28 cellular contexts compared by ENCODE assay signal in the genomic region with DNA sequence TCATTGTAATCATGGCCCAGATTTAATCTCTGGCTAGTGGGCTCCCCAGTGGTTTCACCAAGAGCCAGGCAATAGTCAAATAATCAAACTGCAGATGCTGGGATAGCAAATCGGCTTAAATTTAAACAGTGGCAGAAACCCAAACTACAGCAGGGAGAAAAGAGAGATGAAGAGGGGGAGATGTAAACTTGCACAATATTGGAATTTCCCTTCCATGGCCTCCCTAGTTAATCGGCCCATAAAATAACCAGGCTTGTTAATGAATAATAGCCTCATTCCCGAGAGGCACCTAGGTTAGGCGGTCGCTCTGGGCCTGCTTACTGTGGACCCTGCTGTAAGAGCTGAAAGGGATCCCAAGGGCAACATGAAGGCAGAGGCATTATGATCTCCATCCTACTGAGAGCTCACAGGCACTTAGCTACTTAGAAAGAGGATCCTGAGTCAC.
DNase-seq lines count a peak whose midpoint lies in the region; ATAC-seq and TF ChIP-seq lines count a peak whose summit lies in the region.
"Had no signal": no experiment of that assay in that cellular context is flagged by ENCODE, and none has a peak within 500 bp of the region (broad histone marks: within the 10 kb centered on the region; RNA-seq: fewer than 3 reads in every experiment).

No MANE protein-coding gene starts in this region.

- ATAC-seq in Panc1 = no peak
- ATAC-seq in GM19324 (IDR thresholded peaks at IDR 0.05; ENCODE audit: low FRiP score, unreplicated experiment) = no peak
- ATAC-seq in HG03039 (IDR thresholded peaks at IDR 0.05; ENCODE audit: unreplicated experiment) = no peak
- ATAC-seq in GM19455 (IDR thresholded peaks at IDR 0.05; ENCODE audit: unreplicated experiment) = no peak
- ATAC-seq: activated T-cell treated with anti-CD3 and anti-CD28 coated beads, Interleukin-2, amount 50 U/mL, for 72 hours; HCT116; PC-3; T-cell had no signal

- BruUV-seq in Calu3 (replicated peaks; lab: Mats Ljungman, UMichigan) (no TSS peak), Panc1 (replicated peaks; lab: Mats Ljungman, UMichigan) (no TSS peak)

- H3K27ac ChIP-seq in Panc1 (ENCODE audit: low read length) (peak overlapping the region; percentile 59; the same call in 1 of the 2 replicates), WERI-Rb-1 (no peak overlapping the region)
- H3K27ac ChIP-seq: stomach had no signal

- DNase-seq in Calu3 = peak; percentile 42
- no peak for DNase-seq in Panc1 (ENCODE audit: low read depth, low spot score)
- peak; percentile 53 for DNase-seq in fibroblast of villous mesenchyme (ENCODE audit: low read depth)
- no peak for DNase-seq in WERI-Rb-1
- DNase-seq: activated CD4-positive, alpha-beta T cell treated with anti-CD3 and anti-CD28 coated beads for 4 hours; activated naive CD4-positive, alpha-beta T cell treated with anti-CD3 and anti-CD28 coated beads for 36 hours; activated T-cell treated with anti-CD3 and anti-CD28 coated beads, Interleukin-2, amount 50 U/mL, for 72 hours; amygdala; C1 segment of cervical spinal cord; erythroblast; Kasumi-1; naive B cell; NCI-H1930; NCI-H226; NCI-H748 treated with DMSO at 0.1 percent for 48 hours; occipital lobe; PC-3; retina; stimulated activated CD4-positive, alpha-beta T cell treated with anti-CD3 and anti-CD28 coated beads, Interleukin-12 subunit alpha, Interleukin-12 subunit beta, amount 100 ng/mL, for 4 hours; stomach; T-cell had no signal

- H3K4me1 Mint-ChIP-seq in Calu3 (ENCODE audit: low read depth, unreplicated experiment) (peaks cover 47% of the 10 kb centered on the region), nephron (peaks cover 17% of the 10 kb centered on the region)
- H3K4me1 Mint-ChIP-seq: central memory CD8-positive, alpha-beta T cell; naive B cell; T-cell had no signal

- H3K36me3 ChIP-seq in Panc1 (ENCODE audit: control insufficient read depth, insufficient read depth, low read length) (no peaks in the 10 kb centered on the region), WERI-Rb-1 (no peaks in the 10 kb centered on the region)
- H3K36me3 ChIP-seq: stomach had no signal

- H3K4me3 Mint-ChIP-seq in Calu3 (ENCODE audit: low read depth, unreplicated experiment) (peak overlapping the region; percentile 42), nephron (no peak overlapping the region)
- H3K4me3 Mint-ChIP-seq: activated naive CD4-positive, alpha-beta T cell treated with anti-CD3 and anti-CD28 coated beads for 36 hours; activated T-cell treated with anti-CD3 and anti-CD28 coated beads, Interleukin-2, amount 50 U/mL, for 72 hours; central memory CD8-positive, alpha-beta T cell; naive B cell; T-cell; type B pancreatic cell had no signal

- H3K27ac Mint-ChIP-seq in Calu3 (ENCODE audit: unreplicated experiment) = peak overlapping the region; percentile 89
- H3K27ac Mint-ChIP-seq in nephron = peak overlapping the region; percentile 97 to 98 (median 98)
- H3K27ac Mint-ChIP-seq: activated naive CD4-positive, alpha-beta T cell treated with anti-CD3 and anti-CD28 coated beads for 36 hours; activated T-cell treated with anti-CD3 and anti-CD28 coated beads, Interleukin-2, amount 50 U/mL, for 72 hours; naive B cell; T-cell; type B pancreatic cell had no signal

- intact Hi-C loops in Calu3 (cut with micrococcal nuclease; ENCODE audit: unreplicated experiment) (no loop called here), Panc1 (cut with micrococcal nuclease; ENCODE audit: unreplicated experiment) (no loop called here)

- no peak overlapping the region for H3K4me3 ChIP-seq in Panc1 (ENCODE audit: low read depth in 2 of 2, low read length in 2 of 2)
- H3K4me3 ChIP-seq in fibroblast of villous mesenchyme (ENCODE audit: low read depth, low read length) = no peak overlapping the region
- H3K4me3 ChIP-seq in WERI-Rb-1 (ENCODE audit: low read depth, low read length) = no peak overlapping the region
- H3K4me3 ChIP-seq: stomach had no signal

- in situ Hi-C loops in Panc1 (cut with HindIII; ENCODE audit: low pct_unique_long_range_greater_than_20kb, low sequenced_read_pairs) = no loop called here

- CTCF ChIA-PET in Calu3 (lab: Charles Lee) (interaction anchor here (0.5 kb wide), 2 partner anchors 366 to 373 kb away, joined by 3 read pairs; no protein-coding TSS in a partner anchor), Panc1 (lab: Charles Lee) (no interaction called here)

- peaks cover 8% of the 10 kb centered on the region for H3K9me3 Mint-ChIP-seq in Calu3 (ENCODE audit: low read depth, unreplicated experiment)
- peaks cover 13% of the 10 kb centered on the region for H3K9me3 Mint-ChIP-seq in nephron

- H3K27me3 ChIP-seq in Panc1 (ENCODE audit: control insufficient read depth, insufficient read depth, low read length) (no peaks in the 10 kb centered on the region), WERI-Rb-1 (ENCODE audit: insufficient read depth, low read depth, severe bottlenecking) (no peaks in the 10 kb centered on the region)

- TF ChIP-seq CTCF in Calu3 (IDR thresholded peaks at IDR 0.05; ENCODE audit: unreplicated experiment) = no peak
- TF ChIP-seq CTCF in Panc1 (IDR thresholded peaks at IDR 0.05) = no peak
- no peak for TF ChIP-seq CTCF in fibroblast of villous mesenchyme (IDR thresholded peaks at IDR 0.05; ENCODE audit: insufficient read depth, low read depth, low read length)
- no peak for TF ChIP-seq CTCF in nephron (IDR thresholded peaks at IDR 0.05; ENCODE audit: unreplicated experiment in 3 of 3)
- TF ChIP-seq CTCF in WERI-Rb-1 (IDR thresholded peaks at IDR 0.05; ENCODE audit: low read depth, low read length) = no peak

- H3K36me3 Mint-ChIP-seq in Calu3 (ENCODE audit: insufficient read depth, unreplicated experiment) (peaks cover 16% of the 10 kb centered on the region), nephron (ENCODE audit: low read depth) (peaks cover 7% of the 10 kb centered on the region)
- H3K36me3 Mint-ChIP-seq: T-cell, type B pancreatic cell had no signal

- H3K9me3 ChIP-seq in Panc1 (ENCODE audit: control insufficient read depth, insufficient read depth, low read depth, low read length) = 0 out of 2 replicates have a peak, but pooled peaks cover 7% of the 10 kb centered on the region
- H3K9me3 ChIP-seq in WERI-Rb-1 (ENCODE audit: severe bottlenecking) = peaks cover 5% of the 10 kb centered on the region

- no peaks in the 10 kb centered on the region for H3K27me3 Mint-ChIP-seq in Calu3 (ENCODE audit: unreplicated experiment)
- H3K27me3 Mint-ChIP-seq in nephron (ENCODE audit: low read depth) = no peaks in the 10 kb centered on the region

- POLR2A ChIA-PET in Panc1 (lab: Charles Lee) = no interaction called here

- H3K4me1 ChIP-seq in Panc1 (ENCODE audit: control insufficient read depth, insufficient read depth, low read length) = no peaks in the 10 kb centered on the region

Comparison
In these comparisons a context has a peak if more than half of its experiments do, and no peak if none do; other contexts are left out.
1. DNase-seq: peak in Calu3 (single experiment) and fibroblast of villous mesenchyme (single experiment); none in Panc1 (single experiment) and WERI-Rb-1 (single experiment).